ENCODE assay signal across 10 cellular contexts in the genomic region with DNA sequence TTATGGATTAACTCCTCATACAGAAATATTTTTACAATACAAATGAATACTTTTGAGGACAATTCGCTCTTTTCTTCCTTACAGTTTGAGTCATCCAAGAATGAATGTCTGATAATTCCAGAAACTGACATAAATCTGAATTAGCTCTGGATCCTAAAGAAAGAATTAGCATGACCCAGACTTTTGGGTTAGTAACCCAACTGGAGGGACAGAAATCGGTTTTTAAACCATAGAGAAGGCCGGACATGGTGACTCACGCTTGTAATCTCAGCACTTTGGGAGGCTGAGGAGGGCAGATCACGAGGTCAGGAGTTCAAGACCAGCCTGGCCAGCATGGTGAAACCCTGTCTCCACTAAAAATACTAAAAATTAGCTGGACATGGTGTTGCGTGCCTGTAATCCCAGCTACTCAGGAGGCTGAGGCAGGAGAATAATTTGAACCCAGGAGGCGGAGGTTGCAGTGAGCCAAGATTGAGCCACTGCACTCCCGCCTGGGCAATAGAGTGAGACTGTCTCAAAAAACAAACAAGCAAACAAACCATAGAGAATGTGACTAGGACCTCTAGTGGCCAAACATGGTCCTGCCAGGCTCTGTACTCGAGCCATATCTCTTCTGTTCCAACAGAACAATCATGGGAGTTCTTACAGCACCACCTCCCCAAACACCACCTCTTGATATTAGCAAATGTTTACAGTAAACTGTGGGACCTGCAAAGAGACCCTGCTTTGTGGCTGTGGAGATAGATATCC. TPM values are rescaled to one million over a fixed set of nuclear protein-coding genes. Genes with fewer than 3 reads are reported as not detected.
DNase-seq lines count a peak whose midpoint lies in the region; ATAC-seq, FAIRE-seq and TF ChIP-seq lines count a peak whose summit lies in the region.
"Had no signal": no experiment of that assay in that cellular context is flagged by ENCODE, and none has a peak within 500 bp of the region (broad histone marks: within the 10 kb centered on the region; RNA-seq: fewer than 3 reads in every experiment).

No MANE protein-coding gene starts in this region.

- DNase-seq in activated CD8-positive, alpha-beta T cell treated with anti-CD3 and anti-CD28 coated beads for 36 hours = peak; percentile 6
- DNase-seq in activated CD8-positive, alpha-beta T cell treated with anti-CD3 and anti-CD28 coated beads, Interleukin-2, amount 10 ng/mL, durations not matched to agents 7 days and 5 days = no peak
- peak; percentile 17 for DNase-seq in Jurkat, Clone E6-1 (ENCODE audit: low read depth, low spot score)
- DNase-seq in H1 (ENCODE audit: low read depth in 1 of 2, low spot score in 2 of 2) (peak; percentile 3 to 55), type B pancreatic cell (ENCODE audit: extremely low spot score, unreplicated experiment) (no peak), T-helper 9 cell (no peak), left lung (no peak), SIG-M5 (lab: John Stamatoyannopoulos, UW) (no peak)
- DNase-seq: DMS79, naive B cell had no signal

- H2BK5ac ChIP-seq in H1 (ENCODE audit: low read depth, low read length) = no peak overlapping the region

- CTCF ChIA-PET in activated CD8-positive, alpha-beta T cell treated with anti-CD3 and anti-CD28 coated beads for 36 hours (lab: Charles Lee) = interaction anchor here (1.8 kb wide), 1 partner anchor 22 kb away, joined by 4 read pairs; no protein-coding TSS in a partner anchor
- CTCF ChIA-PET in activated CD8-positive, alpha-beta T cell treated with anti-CD3 and anti-CD28 coated beads, Interleukin-2, amount 10 ng/mL, durations not matched to agents 7 days and 5 days (lab: Charles Lee) = no interaction called here
- CTCF ChIA-PET in H1 (lab: Charles Lee; ENCODE audit: partially characterized antibody) = interaction anchor here (0.6 to 3.3 kb wide), 33 partner anchors 8 to 362 kb away, joined by 3 to 23 read pairs (median 3); no protein-coding TSS in a partner anchor

- no peaks in the 10 kb centered on the region for H3K23me2 ChIP-seq in H1 (ENCODE audit: low read depth, low read length)

- H3K4me2 ChIP-seq in H1 (ENCODE audit: insufficient read depth in 1 of 2, low read depth in 2 of 2, low read length in 2 of 2) = no peak overlapping the region

- no peak for ATAC-seq in activated CD8-positive, alpha-beta T cell treated with anti-CD3 and anti-CD28 coated beads for 36 hours
- ATAC-seq in activated CD8-positive, alpha-beta T cell treated with anti-CD3 and anti-CD28 coated beads, Interleukin-2, amount 10 ng/mL, durations not matched to agents 7 days and 5 days = no peak
- no peak for ATAC-seq in left lung

- no peaks in the 10 kb centered on the region for H3K4me1 Mint-ChIP-seq in activated CD8-positive, alpha-beta T cell treated with anti-CD3 and anti-CD28 coated beads for 36 hours (ENCODE audit: low read depth)
- no peaks in the 10 kb centered on the region for H3K4me1 Mint-ChIP-seq in activated CD8-positive, alpha-beta T cell treated with anti-CD3 and anti-CD28 coated beads, Interleukin-2, amount 10 ng/mL, durations not matched to agents 7 days and 5 days (ENCODE audit: low read depth)
- peaks cover 33% of the 10 kb centered on the region for H3K4me1 Mint-ChIP-seq in type B pancreatic cell (ENCODE audit: unreplicated experiment)
- H3K4me1 Mint-ChIP-seq: naive B cell had no signal

- TF ChIP-seq CTCF in activated CD8-positive, alpha-beta T cell treated with anti-CD3 and anti-CD28 coated beads for 36 hours (IDR thresholded peaks at IDR 0.05) = no peak
- TF ChIP-seq CTCF in H1 (IDR thresholded peaks at IDR 0.05; ENCODE audit: control extremely low read depth in 1 of 3, insufficient read depth in 1 of 3, low read depth in 1 of 3, low read length in 3 of 3) = peak in 2 of 3 experiments; percentile 50 to 79; a peak in 2 of 4 replicates
- TF ChIP-seq CTCF in type B pancreatic cell (conservative IDR thresholded peaks at IDR 0.05) = peak; percentile 64
- peak in 1 of 2 donors; percentile 14 for TF ChIP-seq CTCF in left lung (IDR thresholded peaks at IDR 0.05)

- no peaks in the 10 kb centered on the region for H3K79me2 ChIP-seq in H1 (ENCODE audit: control insufficient read depth in 1 of 2, insufficient read depth in 2 of 2, low read length in 2 of 2)

- H4K5ac ChIP-seq in H1 (ENCODE audit: insufficient read length, low read depth, low read length) = no peak overlapping the region

- H3K36me3 Mint-ChIP-seq in activated CD8-positive, alpha-beta T cell treated with anti-CD3 and anti-CD28 coated beads for 36 hours (ENCODE audit: low read depth) = no peaks in the 10 kb centered on the region
- H3K36me3 Mint-ChIP-seq in activated CD8-positive, alpha-beta T cell treated with anti-CD3 and anti-CD28 coated beads, Interleukin-2, amount 10 ng/mL, durations not matched to agents 7 days and 5 days (ENCODE audit: low read depth) = no peaks in the 10 kb centered on the region
- peaks cover 4% of the 10 kb centered on the region for H3K36me3 Mint-ChIP-seq in type B pancreatic cell
- H3K36me3 Mint-ChIP-seq: naive B cell had no signal

- no peak overlapping the region for H3K9ac ChIP-seq in H1 (replicated peaks in 1 of 4; ENCODE audit: extremely low read depth in 1 of 4, low read depth in 3 of 4, low read length in 3 of 4)

- TF ChIP-seq RAD21 in H1 (IDR thresholded peaks at IDR 0.05 in 1 of 2, conservative IDR thresholded peaks at IDR 0.05 in 1 of 2; ENCODE audit: low read depth in 2 of 2, low read length in 2 of 2) = peak; percentile 48 to 55

- H2AFZ ChIP-seq in H1 (ENCODE audit: low read length) = no peak overlapping the region

- H3K18ac ChIP-seq in H1 (ENCODE audit: extremely low read depth, low read length) = no peak overlapping the region

- no peaks in the 10 kb centered on the region for H3K79me1 ChIP-seq in H1 (ENCODE audit: low read depth, low read length)

- H3K9me3 Mint-ChIP-seq in activated CD8-positive, alpha-beta T cell treated with anti-CD3 and anti-CD28 coated beads for 36 hours = peaks cover 11% of the 10 kb centered on the region
- no peaks in the 10 kb centered on the region for H3K9me3 Mint-ChIP-seq in activated CD8-positive, alpha-beta T cell treated with anti-CD3 and anti-CD28 coated beads, Interleukin-2, amount 10 ng/mL, durations not matched to agents 7 days and 5 days (ENCODE audit: insufficient read depth)
- peaks cover 4% of the 10 kb centered on the region for H3K9me3 Mint-ChIP-seq in type B pancreatic cell

- no peaks in the 10 kb centered on the region for H3K36me3 ChIP-seq in H1 (ENCODE audit: control insufficient read depth in 2 of 4, insufficient read depth in 4 of 4, low read length in 3 of 4)
- no peaks in the 10 kb centered on the region for H3K36me3 ChIP-seq in left lung

- H2BK20ac ChIP-seq in H1 (ENCODE audit: low read length) = no peak overlapping the region

- H3K56ac ChIP-seq in H1 (replicated peaks; ENCODE audit: insufficient read length, low read depth, low read length) = no peak overlapping the region

- no peak overlapping the region for H4K91ac ChIP-seq in H1 (replicated peaks; ENCODE audit: insufficient read length, low read length)

- FAIRE-seq in H1 (lab: Jason Lieb, UNC) = no peak

- H3K27ac ChIP-seq in H1 (ENCODE audit: low read depth, low read length) = no peak overlapping the region
- H3K27ac ChIP-seq in left lung = peak overlapping the region in 1 of 2 donors; percentile 75

- intact Hi-C loops in activated CD8-positive, alpha-beta T cell treated with anti-CD3 and anti-CD28 coated beads for 36 hours (cut with micrococcal nuclease) = no loop called here
- intact Hi-C loops in left lung (cut with DNase I) = no loop called here

- 0 out of 2 replicates have a peak overlapping the region, but pooled peaks have one; percentile 14 for H2BK15ac ChIP-seq in H1 (ENCODE audit: low read length)

- no peak overlapping the region for H3K4ac ChIP-seq in H1 (replicated peaks; ENCODE audit: insufficient read length, low read depth, low read length)

- H3K4me3 Mint-ChIP-seq in activated CD8-positive, alpha-beta T cell treated with anti-CD3 and anti-CD28 coated beads for 36 hours = no peak overlapping the region
- H3K4me3 Mint-ChIP-seq in activated CD8-positive, alpha-beta T cell treated with anti-CD3 and anti-CD28 coated beads, Interleukin-2, amount 10 ng/mL, durations not matched to agents 7 days and 5 days = no peak overlapping the region
- no peak overlapping the region for H3K4me3 Mint-ChIP-seq in type B pancreatic cell
- H3K4me3 Mint-ChIP-seq: naive B cell had no signal

- no peaks in the 10 kb centered on the region for H4K20me1 ChIP-seq in H1 (replicated peaks in 1 of 2; ENCODE audit: control insufficient read depth in 1 of 2, insufficient read depth in 2 of 2, low read length in 2 of 2)

- H4K8ac ChIP-seq in H1 (ENCODE audit: extremely low read depth, insufficient read depth, low read length) = no peak overlapping the region

- no peak overlapping the region for H2BK120ac ChIP-seq in H1 (replicated peaks; ENCODE audit: low read depth, low read length)

- no peak overlapping the region for H3K14ac ChIP-seq in H1 (ENCODE audit: insufficient read length)

- no peak overlapping the region for H3K27ac Mint-ChIP-seq in activated CD8-positive, alpha-beta T cell treated with anti-CD3 and anti-CD28 coated beads for 36 hours
- H3K27ac Mint-ChIP-seq in activated CD8-positive, alpha-beta T cell treated with anti-CD3 and anti-CD28 coated beads, Interleukin-2, amount 10 ng/mL, durations not matched to agents 7 days and 5 days = no peak overlapping the region
- no peak overlapping the region for H3K27ac Mint-ChIP-seq in type B pancreatic cell
- H3K27ac Mint-ChIP-seq: naive B cell had no signal

- H3K9me3 ChIP-seq in H1 (ENCODE audit: insufficient read depth in 2 of 2, low read depth in 1 of 2, low read length in 1 of 2) = no peaks in the 10 kb centered on the region
- no peaks in the 10 kb centered on the region for H3K9me3 ChIP-seq in left lung

- 87% methylated on average over 9 of the region's 9 CpGs; no CpG with 5 or more reads in 1 of the 2 experiments for WGBS in H1 (ENCODE audit: extremely low coverage in 1 of 2, insufficient coverage in 1 of 2, insufficient read length in 1 of 2, insufficient replicate concordance in 2 of 2, low coverage in 1 of 2, low lambda C conversion rate in 2 of 2, missing lambda C conversion rate in 1 of 2), 2 experiments

- no peaks in the 10 kb centered on the region for H3K27me3 Mint-ChIP-seq in activated CD8-positive, alpha-beta T cell treated with anti-CD3 and anti-CD28 coated beads for 36 hours
- H3K27me3 Mint-ChIP-seq in activated CD8-positive, alpha-beta T cell treated with anti-CD3 and anti-CD28 coated beads, Interleukin-2, amount 10 ng/mL, durations not matched to agents 7 days and 5 days (ENCODE audit: low read depth) = no peaks in the 10 kb centered on the region
- H3K27me3 Mint-ChIP-seq in type B pancreatic cell = no peaks in the 10 kb centered on the region
- H3K27me3 Mint-ChIP-seq: naive B cell had no signal

- no peak overlapping the region for H3K4me3 ChIP-seq in Jurkat, Clone E6-1 (ENCODE audit: low read length)
- H3K4me3 ChIP-seq in H1 (ENCODE audit: extremely low read depth in 1 of 4, insufficient read depth in 2 of 4, low read depth in 3 of 4, low read length in 4 of 4) (no peak overlapping the region), left lung (no peak overlapping the region)

- no peak overlapping the region for H2BK12ac ChIP-seq in H1 (ENCODE audit: low read depth, low read length)

- POLR2A ChIA-PET in activated CD8-positive, alpha-beta T cell treated with anti-CD3 and anti-CD28 coated beads for 36 hours (lab: Charles Lee) = no interaction called here
- POLR2A ChIA-PET in activated CD8-positive, alpha-beta T cell treated with anti-CD3 and anti-CD28 coated beads, Interleukin-2, amount 10 ng/mL, durations not matched to agents 7 days and 5 days (lab: Charles Lee) = no interaction called here
- POLR2A ChIA-PET in H1 (lab: Charles Lee; ENCODE audit: partially characterized antibody) = no interaction called here

- H3K23ac ChIP-seq in H1 (ENCODE audit: insufficient read length) = no peak overlapping the region

- H2AK5ac ChIP-seq in H1 (ENCODE audit: low read depth, low read length) = no peak overlapping the region

- no peak for TF ChIP-seq EP300 in H1 (IDR thresholded peaks at IDR 0.05; ENCODE audit: borderline replicate concordance in 1 of 2, low read depth in 2 of 2, low read length in 2 of 2)

- H3K4me1 ChIP-seq in H1 (replicated peaks in 1 of 4; ENCODE audit: control insufficient read depth in 3 of 4, insufficient read depth in 4 of 4, low read length in 3 of 4) (no peaks in the 10 kb centered on the region; a peak in 1 of 7 replicates), left lung (peaks cover 5 to 7% of the 10 kb centered on the region in 2 donors)

- no peaks in the 10 kb centered on the region for H3K27me3 ChIP-seq in H1 (replicated peaks in 1 of 4; ENCODE audit: control insufficient read depth in 3 of 4, extremely low read depth in 1 of 4, insufficient read depth in 3 of 4, low read length in 3 of 4)
- no peaks in the 10 kb centered on the region for H3K27me3 ChIP-seq in left lung

- TF ChIP-seq POLR2A in H1 (IDR thresholded peaks at IDR 0.05; ENCODE audit: control extremely low read depth in 1 of 2, low read depth in 2 of 2, low read length in 2 of 2) = no peak

RNA-seq across cellular contexts. Expression of gene LURAP1L, which starts 44.8 kb away (rescaled TPM):
- total RNA-seq in activated CD8-positive, alpha-beta T cell treated with anti-CD3 and anti-CD28 coated beads for 36 hours = not detected
- not detected for total RNA-seq in activated CD8-positive, alpha-beta T cell treated with anti-CD3 and anti-CD28 coated beads, Interleukin-2, amount 10 ng/mL, durations not matched to agents 7 days and 5 days
- polyA plus RNA-seq in Jurkat, Clone E6-1 (2012; ENCODE audit: insufficient read depth, insufficient read length) = not detected
- total RNA-seq in H1 (2021; fragmentation: NEBNext Ultra II Directional; extraction: Animal tissue kit (Norgen Biotek cat#: 25700)) = 1.2 and 1.6 TPM in 2 replicates
- 0.25 and 0.63 TPM in 2 replicates for polyA plus RNA-seq in H1 (2011; rRNA removed)
- 0.48 TPM for polyA plus RNA-seq in H1 (2011; cell fraction: cytosol; rRNA removed)
- polyA plus RNA-seq in H1 (2011; cell fraction: nucleus; rRNA removed) = 0.14 TPM
- polyA plus RNA-seq in H1 (2012, experiment 1 of 2) = 0.42 to 1.0 TPM (median 0.62 TPM) in 4 replicates
- polyA plus RNA-seq in H1 (2012, experiment 2 of 2) = 0.63 TPM
- 0.83 TPM for polyA plus RNA-seq in H1 (2013, experiment 1 of 2)
- polyA plus RNA-seq in H1 (2013, experiment 2 of 2) = 1.0 TPM
- 0.39 and 1.5 TPM in 2 replicates for polyA minus RNA-seq in H1 (2011; rRNA and poly(A)+ RNA removed)
- 1.2 TPM for polyA minus RNA-seq in H1 (2011; cell fraction: cytosol; rRNA and poly(A)+ RNA removed)
- not detected for polyA minus RNA-seq in H1 (2011; cell fraction: nucleus; rRNA and poly(A)+ RNA removed)
- 8.7 and 15.9 TPM in 2 replicates for total RNA-seq in type B pancreatic cell (ENCODE audit: low replicate concordance)
- 10 to 100 TPM; 37.7 to 37.8 TPM for total RNA-seq in left lung

Comparison
In these comparisons a context has a peak if more than half of its experiments do, and no peak if none do; other contexts are left out.
1. DNase-seq: peak in activated CD8-positive, alpha-beta T cell treated with anti-CD3 and anti-CD28 coated beads for 36 hours (single experiment), Jurkat, Clone E6-1 (single experiment) and H1 (2 of 2); none in activated CD8-positive, alpha-beta T cell treated with anti-CD3 and anti-CD28 coated beads, Interleukin-2, amount 10 ng/mL, durations not matched to agents 7 days and 5 days (single experiment), type B pancreatic cell (single experiment), T-helper 9 cell (single experiment), left lung (0 of 2) and SIG-M5 (single experiment).